In the genomic region with DNA sequence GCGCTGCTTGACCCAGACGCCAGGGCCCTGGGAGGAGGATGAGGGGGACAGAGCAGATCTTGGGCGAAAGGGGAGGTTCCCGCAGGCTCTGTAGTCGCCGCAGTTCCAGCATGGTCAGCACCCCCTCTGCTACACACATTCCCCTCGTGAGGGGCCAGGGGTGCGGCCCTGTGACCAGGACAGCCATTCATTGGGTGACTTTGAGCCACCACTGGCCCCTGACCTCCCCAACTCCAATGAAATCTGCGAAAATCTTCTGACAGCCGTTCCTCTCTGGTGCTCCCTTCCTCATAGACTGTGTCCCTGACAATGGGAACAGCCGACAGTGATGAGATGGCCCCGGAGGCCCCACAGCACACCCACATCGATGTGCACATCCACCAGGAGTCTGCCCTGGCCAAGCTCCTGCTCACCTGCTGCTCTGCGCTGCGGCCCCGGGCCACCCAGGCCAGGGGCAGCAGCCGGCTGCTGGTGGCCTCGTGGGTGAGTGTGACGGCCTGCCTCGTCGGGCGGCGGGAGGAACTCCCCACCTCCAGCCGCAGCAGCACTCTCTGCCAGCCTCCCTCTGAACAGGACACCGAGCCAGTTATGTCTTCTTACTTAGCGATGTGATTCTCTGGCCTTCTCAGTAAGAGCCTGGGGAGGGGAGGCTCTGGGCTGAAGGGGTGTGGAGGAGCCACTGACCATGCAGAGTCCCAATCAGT, we compare ENCODE assay signal across 11 cellular contexts. TPM values are rescaled to one million over a fixed set of nuclear protein-coding genes. Genes with fewer than 3 reads are reported as not detected.
A peak's percentile ranks its signal among the peaks of the same experiment; 100 is the strongest.
DNase-seq lines count a peak whose midpoint lies in the region; ATAC-seq and TF ChIP-seq lines count a peak whose summit lies in the region.
"Had no signal": no experiment of that assay in that cellular context is flagged by ENCODE, and none has a peak within 500 bp of the region (broad histone marks: within the 10 kb centered on the region; RNA-seq: fewer than 3 reads in every experiment).

No MANE protein-coding gene starts in this region.

- TF ChIP-seq CTCF in Panc1 (IDR thresholded peaks at IDR 0.05) (no peak), osteocyte (IDR thresholded peaks at IDR 0.05) (no peak), OCI-LY7 (conservative IDR thresholded peaks at IDR 0.05; ENCODE audit: low read length) (no peak)

- no peak overlapping the region for H3K27ac Mint-ChIP-seq in CD4-positive, alpha-beta memory T cell
- H3K27ac Mint-ChIP-seq in osteocyte (ENCODE audit: unreplicated experiment): no peak overlapping the region

- H3K79me2 ChIP-seq in OCI-LY7 (ENCODE audit: insufficient read depth, low read depth, low read length): no peaks in the 10 kb centered on the region

- no peak overlapping the region for H2AFZ ChIP-seq in OCI-LY7 (ENCODE audit: low read length)

- intact Hi-C loops in CD4-positive, alpha-beta memory T cell (cut with micrococcal nuclease): no loop called here
- intact Hi-C loops in Panc1 (cut with micrococcal nuclease; ENCODE audit: unreplicated experiment) (no loop called here), left ventricle myocardium superior (cut with micrococcal nuclease) (no loop called here), OCI-LY7 (cut with micrococcal nuclease; ENCODE audit: unreplicated experiment) (no loop called here)

- in situ Hi-C loops in Panc1 (cut with HindIII; ENCODE audit: low pct_unique_long_range_greater_than_20kb, low sequenced_read_pairs): no loop called here

- H4K20me1 ChIP-seq in OCI-LY7 (ENCODE audit: insufficient read depth, low read length): no peaks in the 10 kb centered on the region

- POLR2A ChIA-PET in CD4-positive, alpha-beta memory T cell (lab: Charles Lee; ENCODE audit: partially characterized antibody): no interaction called here
- POLR2A ChIA-PET in Panc1 (lab: Charles Lee): no interaction called here
- POLR2A ChIA-PET in OCI-LY7 (lab: Charles Lee): no interaction called here

- CTCF ChIA-PET in CD4-positive, alpha-beta memory T cell (lab: Charles Lee; ENCODE audit: partially characterized antibody): no interaction called here
- CTCF ChIA-PET in Panc1 (lab: Charles Lee): no interaction called here
- CTCF ChIA-PET in OCI-LY7 (lab: Charles Lee; ENCODE audit: unreplicated experiment): no interaction called here

- ATAC-seq in Panc1 (peak; percentile 47; the same call in 1 of the 2 replicates), left ventricle myocardium superior (peak; percentile 14)

- peak overlapping the region; percentile 11 to 81 (median 74) for H3K4me3 Mint-ChIP-seq in CD4-positive, alpha-beta memory T cell
- H3K4me3 Mint-ChIP-seq in osteocyte (ENCODE audit: unreplicated experiment): no peak overlapping the region

- peaks cover 0 to 5% of the 10 kb centered on the region in 2 donors for H3K36me3 Mint-ChIP-seq in CD4-positive, alpha-beta memory T cell
- H3K36me3 Mint-ChIP-seq in osteocyte (ENCODE audit: unreplicated experiment): no peaks in the 10 kb centered on the region

- H3K4me1 ChIP-seq in CD4-positive, alpha-beta memory T cell (ENCODE audit: insufficient read depth, low read length): peaks cover 14% of the 10 kb centered on the region
- H3K4me1 ChIP-seq in Panc1 (ENCODE audit: control insufficient read depth, insufficient read depth, low read length) (no peaks in the 10 kb centered on the region), OCI-LY7 (ENCODE audit: insufficient read depth, low read length, poor library complexity, severe bottlenecking) (no peaks in the 10 kb centered on the region)

- no peaks in the 10 kb centered on the region for H3K9me2 ChIP-seq in OCI-LY7 (ENCODE audit: insufficient read depth, low read length)

- H3K27ac ChIP-seq in CD4-positive, alpha-beta memory T cell (ENCODE audit: low read depth, low read length): no peak overlapping the region
- H3K27ac ChIP-seq in Panc1 (ENCODE audit: low read length) (no peak overlapping the region), OCI-LY7 (ENCODE audit: low read depth, low read length, poor library complexity, severe bottlenecking) (no peak overlapping the region)

- peaks cover 2 to 14% (median 4%) of the 10 kb centered on the region in 4 donors for H3K4me1 Mint-ChIP-seq in CD4-positive, alpha-beta memory T cell
- H3K4me1 Mint-ChIP-seq in osteocyte (ENCODE audit: unreplicated experiment): no peaks in the 10 kb centered on the region

- H3K9me3 Mint-ChIP-seq in CD4-positive, alpha-beta memory T cell: peaks cover 0 to 22% (median 17%) of the 10 kb centered on the region in 8 donors
- peaks cover 8% of the 10 kb centered on the region for H3K9me3 Mint-ChIP-seq in osteocyte (ENCODE audit: unreplicated experiment)

- H3K36me3 ChIP-seq in CD4-positive, alpha-beta memory T cell (ENCODE audit: insufficient read depth, low read length): no peaks in the 10 kb centered on the region
- H3K36me3 ChIP-seq in Panc1 (ENCODE audit: control insufficient read depth, insufficient read depth, low read length) (no peaks in the 10 kb centered on the region), OCI-LY7 (ENCODE audit: insufficient read depth, low read length) (no peaks in the 10 kb centered on the region)

- peaks cover 0 to 9% of the 10 kb centered on the region in 2 donors for H3K9me3 ChIP-seq in CD4-positive, alpha-beta memory T cell (ENCODE audit: control insufficient read depth in 1 of 2, low read length in 2 of 2)
- H3K9me3 ChIP-seq in Panc1 (ENCODE audit: control insufficient read depth, insufficient read depth, low read depth, low read length): no peaks in the 10 kb centered on the region
- no peaks in the 10 kb centered on the region for H3K9me3 ChIP-seq in OCI-LY7 (ENCODE audit: low read length)

- H3K4me2 ChIP-seq in OCI-LY7 (ENCODE audit: low read length): no peak overlapping the region

- no peak overlapping the region for H3K4me3 ChIP-seq in CD4-positive, alpha-beta memory T cell (ENCODE audit: low read length in 2 of 2)
- H3K4me3 ChIP-seq in Panc1 (ENCODE audit: low read depth in 2 of 2, low read length in 2 of 2): no peak overlapping the region
- no peak overlapping the region for H3K4me3 ChIP-seq in OCI-LY7 (ENCODE audit: low read depth, low read length, poor library complexity, severe bottlenecking)

- H3K27me3 ChIP-seq in CD4-positive, alpha-beta memory T cell (ENCODE audit: insufficient read depth, low read length): peaks cover 33% of the 10 kb centered on the region
- H3K27me3 ChIP-seq in Panc1 (ENCODE audit: control insufficient read depth, insufficient read depth, low read length): peaks cover 7% of the 10 kb centered on the region

- no TSS peak for BruUV-seq in Panc1 (replicated peaks; lab: Mats Ljungman, UMichigan)
- no TSS peak for BruUV-seq in OCI-LY7 (replicated peaks; lab: Mats Ljungman, UMichigan)

- no peak for DNase-seq in CD4-positive, alpha-beta memory T cell
- no peak for DNase-seq in Panc1 (ENCODE audit: low read depth, low spot score)
- DNase-seq in left ventricle myocardium superior: no peak
- peak; percentile 63 for DNase-seq in osteocyte (ENCODE audit: extremely low spot score, unreplicated experiment)
- no peak for DNase-seq in OCI-LY7 (ENCODE audit: low spot score)
- no peak for DNase-seq in GF-D8 (lab: John Stamatoyannopoulos, UW)
- DNase-seq in C1 segment of cervical spinal cord (lab: John Stamatoyannopoulos, UW): no peak
- DNase-seq in DMS153 (lab: John Stamatoyannopoulos, UW): no peak
- DNase-seq: activated gamma-delta T cell, DMS79 treated with DMSO at 0.1 percent for 48 hours, SW 1271 had no signal

- H3K27me3 Mint-ChIP-seq in CD4-positive, alpha-beta memory T cell: peaks cover 37 to 44% of the 10 kb centered on the region in 2 donors
- peaks cover 22% of the 10 kb centered on the region for H3K27me3 Mint-ChIP-seq in osteocyte (ENCODE audit: unreplicated experiment)

RNA-seq across cellular contexts. Expression of a gene that starts 0.8 kb away (rescaled TPM):
- total RNA-seq in CD4-positive, alpha-beta memory T cell: 1 to 10 TPM; 1.1 to 2.6 TPM
- polyA plus RNA-seq in CD4-positive, alpha-beta memory T cell: under 1 TPM in 1 of 2 donors, not detected in 1; 0.26 TPM
- 0.39 TPM for total RNA-seq in Panc1 (2021; ENCODE audit: unreplicated experiment)
- not detected for polyA plus RNA-seq in Panc1 (2012; ENCODE audit: insufficient read length)
- 30.1 TPM for total RNA-seq in left ventricle myocardium superior
- total RNA-seq in osteocyte: not detected in 2 replicates
- total RNA-seq in OCI-LY7 (2014; rRNA removed; shearing (Covaris generic)): not detected in 2 replicates
- total RNA-seq in OCI-LY7 (2022): not detected in 2 replicates

RNA-seq across cellular contexts. Expression of a gene that starts 1.2 kb away (rescaled TPM):
- total RNA-seq in CD4-positive, alpha-beta memory T cell: 1 to 10 TPM; 1.6 to 2.3 TPM
- polyA plus RNA-seq in CD4-positive, alpha-beta memory T cell: not detected
- total RNA-seq in Panc1 (2021; ENCODE audit: unreplicated experiment) (0.31 TPM), left ventricle myocardium superior (45.2 TPM), osteocyte (not detected in 2 replicates), OCI-LY7 (2022) (0.37 TPM in 1 of 2 replicates, not detected in the other)
- not detected for polyA plus RNA-seq in Panc1 (2012; ENCODE audit: insufficient read length)
- total RNA-seq in OCI-LY7 (2014; rRNA removed; shearing (Covaris generic)): 0.09 TPM in 1 of 2 replicates, not detected in the other

RNA-seq across cellular contexts. Expression of a gene that starts 50.9 kb away (rescaled TPM):
- not detected for total RNA-seq in CD4-positive, alpha-beta memory T cell
- polyA plus RNA-seq in CD4-positive, alpha-beta memory T cell: not detected
- total RNA-seq in Panc1 (2021; ENCODE audit: unreplicated experiment) (0.15 TPM), left ventricle myocardium superior (0.17 TPM), osteocyte (not detected in 2 replicates), OCI-LY7 (2022) (not detected in 2 replicates)
- not detected for polyA plus RNA-seq in Panc1 (2012; ENCODE audit: insufficient read length)
- total RNA-seq in OCI-LY7 (2014; rRNA removed; shearing (Covaris generic)): not detected in 2 replicates

Comparison
In these comparisons a context has a peak if more than half of its experiments do, and no peak if none do; other contexts are left out.
1. RNA of a gene that starts 1.2 kb away (total RNA-seq): 45.2 TPM in left ventricle myocardium superior (single experiment); 1.6 to 2.3 TPM in CD4-positive, alpha-beta memory T cell, 0.31 TPM in Panc1 (single experiment), 0.09 to 0.37 TPM in OCI-LY7 and not detected in osteocyte; every median in the first group is over 10 times any median in the second.